ENCODE assay signal across 15 cellular contexts in the genomic region with DNA sequence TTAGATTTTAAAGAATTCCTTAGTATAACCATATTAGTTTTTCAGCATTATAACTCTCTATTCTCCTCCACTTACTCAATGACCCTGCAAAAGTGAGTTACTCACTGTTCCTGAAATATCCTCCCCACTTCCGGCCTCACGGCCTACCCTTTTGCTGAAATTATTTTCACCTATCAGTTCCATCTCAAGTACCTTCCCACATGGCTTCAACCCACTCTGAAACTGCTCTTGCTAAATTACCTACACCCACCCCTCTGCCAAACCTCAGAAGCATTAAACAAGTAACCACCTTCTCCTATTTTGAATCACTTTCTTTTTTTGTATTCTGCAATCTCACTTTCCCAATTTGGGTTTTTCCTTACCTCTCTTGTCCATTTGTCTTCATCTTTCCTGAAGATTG. TPM values are rescaled to one million over a fixed set of nuclear protein-coding genes. Genes with fewer than 3 reads are reported as not detected.
DNase-seq lines count a peak whose midpoint lies in the region; ATAC-seq and TF ChIP-seq lines count a peak whose summit lies in the region.
"Had no signal": no experiment of that assay in that cellular context is flagged by ENCODE, and none has a peak within 500 bp of the region (broad histone marks: within the 10 kb centered on the region; RNA-seq: fewer than 3 reads in every experiment).

No MANE protein-coding gene starts in this region.

- peaks cover 0 to 9% (median 0%) of the 10 kb centered on the region in 11 donors for H3K9me3 ChIP-seq in heart right ventricle
- H3K9me3 ChIP-seq: MG63 had no signal

- intact Hi-C loops in heart right ventricle (cut with DNase I), result no loop called here

- WGBS in heart right ventricle, 2 donors, result 45% methylated on average over 2 of the region's 2 CpGs

- no peak overlapping the region for H3K4me3 ChIP-seq in heart right ventricle
- H3K4me3 ChIP-seq: cardiac muscle cell, MG63 had no signal

- H3K36me3 ChIP-seq in heart right ventricle, result no peaks in the 10 kb centered on the region
- H3K36me3 ChIP-seq: cardiac muscle cell, MG63 had no signal

- no peak overlapping the region for H3K27ac ChIP-seq in heart right ventricle
- H3K27ac ChIP-seq: cardiac muscle cell had no signal

- H3K4me1 ChIP-seq in heart right ventricle, result no peaks in the 10 kb centered on the region

- TF ChIP-seq CTCF in heart right ventricle (IDR thresholded peaks at IDR 0.05), result no peak

- peak; percentile 8 for DNase-seq in stimulated activated CD4-positive, alpha-beta T cell treated with anti-CD3 and anti-CD28 coated beads, Interleukin-4, amount 100 ng/mL, for 24 hours
- no peak for DNase-seq in stimulated activated CD4-positive, alpha-beta T cell treated with anti-CD3 and anti-CD28 coated beads, Interleukin-4, amount 100 ng/mL, for 4 hours
- DNase-seq in activated gamma-delta T cell (lab: John Stamatoyannopoulos, UW), result no peak
- no peak for DNase-seq in NCI-H524 treated with DMSO at 0.1 percent for 48 hours (lab: John Stamatoyannopoulos, UW)
- no peak for DNase-seq in heart right ventricle
- no peak for DNase-seq in NCI-H2227 treated with DMSO at 0.1 percent for 48 hours (lab: John Stamatoyannopoulos, UW)
- DNase-seq: activated naive CD4-positive, alpha-beta T cell treated with anti-CD3 and anti-CD28 coated beads, Interleukin-2, amount 50 U/mL, for 16 hours; DMS153; HCEC 1CT; MG63; stimulated activated naive CD4-positive, alpha-beta T cell had no signal

- ATAC-seq in GM21526 (IDR thresholded peaks at IDR 0.05; ENCODE audit: low FRiP score, unreplicated experiment) (peak; percentile 60), HG03469 (IDR thresholded peaks at IDR 0.05; ENCODE audit: unreplicated experiment) (peak; percentile 78), heart right ventricle (no peak)

- no peaks in the 10 kb centered on the region for H3K27me3 ChIP-seq in heart right ventricle
- H3K27me3 ChIP-seq: cardiac muscle cell, MG63 had no signal

RNA-seq across cellular contexts. Expression of a gene that starts 37.7 kb away (rescaled TPM):
- total RNA-seq in heart right ventricle, result not detected
- polyA plus RNA-seq in heart right ventricle, result not detected
- total RNA-seq: cardiac muscle cell; T-helper 2 cell treated with Interferon-gamma antibody and Interleukin-4, amounts not matched to agents 100 ng/mL and 5 ng/mL, for 36 hours had no signal
- polyA plus RNA-seq: cardiac muscle cell had no signal

RNA-seq across cellular contexts. Expression of a gene that starts 52.7 kb away (rescaled TPM):
- not detected for total RNA-seq in heart right ventricle
- not detected for polyA plus RNA-seq in heart right ventricle
- total RNA-seq: cardiac muscle cell; T-helper 2 cell treated with Interferon-gamma antibody and Interleukin-4, amounts not matched to agents 100 ng/mL and 5 ng/mL, for 36 hours had no signal
- polyA plus RNA-seq: cardiac muscle cell had no signal

Comparison
In these comparisons a context has a peak if more than half of its experiments do, and no peak if none do; other contexts are left out.
1. ATAC-seq: peak in GM21526 (single experiment) and HG03469 (single experiment); none in heart right ventricle (0 of 8).